In genomic region chr4:153794001-153794400, GRCh38 we compare ENCODE assay signal across 19 cellular contexts. TPM values are rescaled to one million over a fixed set of nuclear protein-coding genes. Genes with fewer than 3 reads are reported as not detected.
DNase-seq lines count a peak whose midpoint lies in the region; ATAC-seq and TF ChIP-seq lines count a peak whose summit lies in the region.
"Had no signal": no experiment of that assay in that cellular context is flagged by ENCODE, and none has a peak within 500 bp of the region (broad histone marks: within the 10 kb centered on the region; RNA-seq: fewer than 3 reads in every experiment).

No MANE protein-coding gene starts in this region.

- ATAC-seq in mucosa of descending colon (peak; percentile 92), HG02970 (IDR thresholded peaks at IDR 0.05; ENCODE audit: low FRiP score, unreplicated experiment) (no peak), GM19324 (IDR thresholded peaks at IDR 0.05; ENCODE audit: low FRiP score, unreplicated experiment) (no peak)
- ATAC-seq: CD8-positive, alpha-beta T cell; HCT116 had no signal

- H3K27ac ChIP-seq in WERI-Rb-1 = peak overlapping the region; percentile 54
- H3K27ac ChIP-seq in ovary = no peak overlapping the region
- H3K27ac ChIP-seq: BLaER1 had no signal

- no peak for TF ChIP-seq POLR2A in ovary (IDR thresholded peaks at IDR 0.05)

- intact Hi-C loops in MCF 10A (cut with micrococcal nuclease) = no loop called here
- intact Hi-C loops in mucosa of descending colon (cut with DNase I, micrococcal nuclease) = no loop called here
- intact Hi-C loops in ovary (cut with DNase I) = no loop called here

- 79 to 82% (median 82%) methylated on average over 5 of the region's 5 CpGs for WGBS in ovary, 3 donors

- TF ChIP-seq CTCF in MCF 10A (IDR thresholded peaks at IDR 0.05; ENCODE audit: unreplicated experiment) (no peak), WERI-Rb-1 (IDR thresholded peaks at IDR 0.05; ENCODE audit: low read depth, low read length) (no peak), mucosa of descending colon (IDR thresholded peaks at IDR 0.05) (no peak), mesothelial cell of epicardium (IDR thresholded peaks at IDR 0.05; ENCODE audit: unreplicated experiment) (no peak), ovary (IDR thresholded peaks at IDR 0.05) (no peak)

- CTCF ChIA-PET in MCF 10A (lab: Yijun Ruan, JAX) = interaction anchor here (0.7 kb wide), 1 partner anchor 1235 kb away, joined by 4 read pairs; no protein-coding TSS in a partner anchor

- no peaks in the 10 kb centered on the region for H3K27me3 ChIP-seq in WERI-Rb-1 (ENCODE audit: insufficient read depth, low read depth, severe bottlenecking)
- H3K27me3 ChIP-seq in ovary = no peaks in the 10 kb centered on the region

- no peak for TF ChIP-seq EP300 in ovary (IDR thresholded peaks at IDR 0.05)

- H3K4me1 Mint-ChIP-seq in MCF 10A (ENCODE audit: insufficient read depth, unreplicated experiment) (no peaks in the 10 kb centered on the region), mesothelial cell of epicardium (peaks cover 38% of the 10 kb centered on the region)

- POLR2A ChIA-PET in MCF 10A (lab: Yijun Ruan, JAX) = no interaction called here

- H3K9me3 ChIP-seq in WERI-Rb-1 (ENCODE audit: severe bottlenecking) (peaks cover 2% of the 10 kb centered on the region), mucosa of descending colon (no peaks in the 10 kb centered on the region), ovary (no peaks in the 10 kb centered on the region)
- H3K9me3 ChIP-seq: MG63 had no signal

- H3K4me3 ChIP-seq in WERI-Rb-1 (ENCODE audit: low read depth, low read length) (no peak overlapping the region), mucosa of descending colon (no peak overlapping the region), ovary (no peak overlapping the region)
- H3K4me3 ChIP-seq: BLaER1, MG63 had no signal

- H3K9me3 Mint-ChIP-seq in MCF 10A (ENCODE audit: unreplicated experiment) (no peaks in the 10 kb centered on the region), mesothelial cell of epicardium (no peaks in the 10 kb centered on the region)
- H3K9me3 Mint-ChIP-seq: CD8-positive, alpha-beta T cell had no signal

- H3K36me3 Mint-ChIP-seq in MCF 10A (ENCODE audit: insufficient read depth, unreplicated experiment) = no peaks in the 10 kb centered on the region
- H3K36me3 Mint-ChIP-seq in mesothelial cell of epicardium = no peaks in the 10 kb centered on the region
- H3K36me3 Mint-ChIP-seq: CD8-positive, alpha-beta T cell had no signal

- DNase-seq in T47D (ENCODE audit: low read depth in 1 of 2, low spot score in 1 of 2) (peak; percentile 62 to 71), MCF 10A (ENCODE audit: unreplicated experiment) (no peak), WERI-Rb-1 (peak; percentile 51), mucosa of descending colon (no peak), mesothelial cell of epicardium (ENCODE audit: low spot score in 2 of 2, unreplicated experiment in 2 of 2) (no peak), ovary (no peak)
- DNase-seq: CD8-positive, alpha-beta T cell; DND-41; KG1; MG63; NCI-H1092; NCI-H345; NK-92 treated with Interleukin-12 subunit alpha and Interleukin-12 subunit beta, amount 100 ng/mL, for 24 hours; SHP77 treated with DMSO at 0.1 percent for 48 hours had no signal

- H3K27ac Mint-ChIP-seq in MCF 10A (ENCODE audit: low read depth, unreplicated experiment) (no peak overlapping the region), mesothelial cell of epicardium (no peak overlapping the region)
- H3K27ac Mint-ChIP-seq: CD8-positive, alpha-beta T cell had no signal

- H3K4me3 Mint-ChIP-seq in MCF 10A (ENCODE audit: unreplicated experiment) = no peak overlapping the region
- no peak overlapping the region for H3K4me3 Mint-ChIP-seq in mesothelial cell of epicardium
- H3K4me3 Mint-ChIP-seq: CD8-positive, alpha-beta T cell had no signal

- no peaks in the 10 kb centered on the region for H3K36me3 ChIP-seq in WERI-Rb-1
- no peaks in the 10 kb centered on the region for H3K36me3 ChIP-seq in mucosa of descending colon (ENCODE audit: low read depth)
- H3K36me3 ChIP-seq in ovary = no peaks in the 10 kb centered on the region
- H3K36me3 ChIP-seq: BLaER1, MG63 had no signal

- BruUV-seq in MCF 10A (replicated peaks; lab: Mats Ljungman, UMichigan) = no TSS peak

- no peaks in the 10 kb centered on the region for H3K27me3 Mint-ChIP-seq in MCF 10A (ENCODE audit: insufficient read depth, unreplicated experiment)
- H3K27me3 Mint-ChIP-seq in mesothelial cell of epicardium (ENCODE audit: low read depth) = peaks cover 98% of the 10 kb centered on the region

- in situ Hi-C loops in T47D (cut with HindIII; ENCODE audit: low pct_unique_long_range_greater_than_20kb, low sequenced_read_pairs) = no loop called here

- H3K4me1 ChIP-seq in mucosa of descending colon (ENCODE audit: low read depth) (peaks cover 19% of the 10 kb centered on the region), ovary (ENCODE audit: insufficient read depth) (peaks cover 5% of the 10 kb centered on the region)

RNA-seq across cellular contexts. Expression of gene SFRP2, which starts 5.1 kb away (rescaled TPM):
- total RNA-seq in MCF 10A (2022) (not detected in 2 replicates), mucosa of descending colon (10 to 100 TPM in 2 of 3 donors, 1 to 10 TPM in 1; 3.9 to 51.9 (median 32.5) TPM), mesothelial cell of epicardium (22.8 to 27.1 TPM (median 23.8 TPM) in 3 replicates), ovary (10 to 100 TPM in 2 of 7 donors, 1 to 10 TPM in 2, not detected in 3; 1.1 to 15.4 (median 11.7) TPM)
- 10 to 100 TPM in 1 of 2 donors, under 1 TPM in 1; 0.63 to 96.2 TPM for polyA plus RNA-seq in ovary
- total RNA-seq: CD8-positive, alpha-beta T cell; OCI-LY7 had no signal

RNA-seq across cellular contexts. Expression of gene RNF175, which starts 34.2 kb away (rescaled TPM):
- 0.42 and 0.66 TPM in 2 replicates for total RNA-seq in MCF 10A (2022)
- under 1 TPM in 1 of 3 donors, not detected in 2; 0.63 TPM for total RNA-seq in mucosa of descending colon
- total RNA-seq in mesothelial cell of epicardium = 2.3 to 4.3 TPM (median 2.5 TPM) in 3 replicates
- not detected for total RNA-seq in ovary
- polyA plus RNA-seq in ovary = under 1 TPM; 0.07 to 0.20 TPM

Comparison
In these comparisons a context has a peak if more than half of its experiments do, and no peak if none do; other contexts are left out.
1. DNase-seq: peak in T47D (2 of 2) and WERI-Rb-1 (single experiment); none in MCF 10A (single experiment), mucosa of descending colon (0 of 3), mesothelial cell of epicardium (0 of 2) and ovary (0 of 5).